Comparison of ENCODE assay signal across 9 cellular contexts in the genomic region with DNA sequence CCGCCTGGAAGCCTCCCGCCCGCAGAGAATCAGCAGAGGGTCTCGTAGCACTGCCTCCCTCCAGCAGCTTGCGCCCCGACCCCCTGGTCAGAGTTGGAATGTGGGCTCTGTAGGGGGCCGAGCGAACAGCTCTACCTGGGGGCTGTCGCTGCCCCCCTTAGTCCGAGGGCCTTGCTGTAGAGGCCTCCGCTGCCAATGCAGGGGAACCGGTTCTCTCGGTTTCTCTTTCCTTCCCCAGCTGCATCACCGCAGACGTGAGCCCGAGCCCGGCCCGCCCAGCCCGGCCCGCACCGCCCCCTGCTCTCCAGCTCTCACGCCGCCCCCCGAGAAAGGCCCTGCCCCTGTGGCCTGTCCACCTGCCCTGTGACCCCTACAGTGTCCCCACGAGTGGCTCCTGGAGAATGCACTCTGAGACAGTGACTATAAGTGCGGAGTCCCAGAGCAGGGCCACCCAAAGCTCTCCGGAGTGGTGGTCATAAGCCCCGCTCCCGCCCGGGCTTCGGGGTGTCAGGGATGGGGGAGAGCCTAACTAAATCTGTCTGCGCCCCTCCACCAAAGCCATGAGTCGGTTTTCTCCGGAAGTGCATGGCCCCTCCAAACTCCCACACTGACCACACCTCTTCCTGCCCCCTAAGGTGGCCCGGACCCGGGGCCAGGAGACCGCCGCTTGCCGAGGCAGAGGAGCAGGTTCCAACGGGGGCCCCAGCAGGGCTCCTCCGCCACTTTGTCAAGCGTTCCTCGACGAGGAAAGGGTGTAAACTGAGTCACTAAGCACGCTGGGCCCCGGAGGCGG. TPM values are rescaled to one million over a fixed set of nuclear protein-coding genes. Genes with fewer than 3 reads are reported as not detected.
DNase-seq lines count a peak whose midpoint lies in the region; ATAC-seq, FAIRE-seq and TF ChIP-seq lines count a peak whose summit lies in the region.
"Had no signal": no experiment of that assay in that cellular context is flagged by ENCODE, and none has a peak within 500 bp of the region (broad histone marks: within the 10 kb centered on the region; RNA-seq: fewer than 3 reads in every experiment).

No MANE protein-coding gene starts in this region.

- TF ChIP-seq CTCF in keratinocyte (optimal IDR thresholded peaks at IDR 0.05 in 1 of 3, IDR thresholded peaks at IDR 0.05 in 1 of 3, conservative IDR thresholded peaks at IDR 0.05 in 1 of 3; ENCODE audit: extremely low read depth in 1 of 3, insufficient read depth in 2 of 3, low read length in 3 of 3): no peak

- peak overlapping the region; percentile 76 for H3K4me3 Mint-ChIP-seq in activated T-cell treated with anti-CD3 and anti-CD28 coated beads, Interleukin-2, amount 50 U/mL, for 4 hours

- H3K36me3 Mint-ChIP-seq in activated T-cell treated with anti-CD3 and anti-CD28 coated beads, Interleukin-2, amount 50 U/mL, for 4 hours (ENCODE audit: insufficient read depth): no peaks in the 10 kb centered on the region

- H3K27me3 ChIP-seq in adipocyte (replicated peaks; ENCODE audit: control insufficient read depth, insufficient read depth, low read length): peaks cover 4% of the 10 kb centered on the region
- H3K27me3 ChIP-seq in keratinocyte (ENCODE audit: control insufficient read depth, extremely low read depth, insufficient read depth, low read length): peaks cover 12% of the 10 kb centered on the region

- peak overlapping the region; percentile 89 for H3K4me2 ChIP-seq in keratinocyte (ENCODE audit: control insufficient read depth, extremely low read depth, insufficient read depth, low read depth, low read length)

- H3K27ac ChIP-seq in keratinocyte (ENCODE audit: control insufficient read depth, insufficient read depth, low read length): peak overlapping the region; percentile 61

- H3K79me2 ChIP-seq in keratinocyte (ENCODE audit: control insufficient read depth, insufficient read depth, low read length): no peaks in the 10 kb centered on the region

- no peak for DNase-seq in activated T-cell treated with anti-CD3 and anti-CD28 coated beads, Interleukin-2, amount 50 U/mL, for 4 hours
- DNase-seq in activated T-cell treated with anti-CD3 and anti-CD28 coated beads for 4 hours (no peak), adipocyte (ENCODE audit: low read depth) (peak; percentile 50), keratinocyte (ENCODE audit: low read depth, low spot score) (no peak), DMS79 treated with DMSO at 0.1 percent for 48 hours (lab: John Stamatoyannopoulos, UW) (no peak)
- peak; percentile 29 for DNase-seq in stimulated activated naive CD4-positive, alpha-beta T cell treated with Interleukin-2 at 50 U/mL for 16 hours (lab: John Stamatoyannopoulos, UW)

- dilution Hi-C loops in keratinocyte (cut with MboI; ENCODE audit: extremely low pct_ligation_motif_present, low sequenced_read_pairs): no loop called here

- H3K36me3 ChIP-seq in adipocyte (ENCODE audit: control insufficient read depth, insufficient read depth, low read length, severe bottlenecking) (peaks cover 7% of the 10 kb centered on the region), keratinocyte (ENCODE audit: control insufficient read depth in 2 of 2, extremely low read depth in 1 of 2, insufficient read depth in 2 of 2, low read length in 2 of 2) (peaks cover 2 to 5% of the 10 kb centered on the region in 2 experiments)

- H3K9me3 ChIP-seq in adipocyte (ENCODE audit: control insufficient read depth, low read length): no peaks in the 10 kb centered on the region
- H3K9me3 ChIP-seq in keratinocyte (ENCODE audit: control insufficient read depth, low read depth, low read length): no peaks in the 10 kb centered on the region

- H3K9me1 ChIP-seq in keratinocyte (ENCODE audit: control insufficient read depth, extremely low read depth, insufficient read depth, low read length): no peaks in the 10 kb centered on the region

- H3K9ac ChIP-seq in adipocyte (ENCODE audit: low read length) (no peak overlapping the region), keratinocyte (ENCODE audit: control insufficient read depth, extremely low read depth, insufficient read depth, low read length) (peak overlapping the region; percentile 79)

- H3K9me3 Mint-ChIP-seq in activated T-cell treated with anti-CD3 and anti-CD28 coated beads, Interleukin-2, amount 50 U/mL, for 4 hours: no peaks in the 10 kb centered on the region

- H3K4me1 Mint-ChIP-seq in activated T-cell treated with anti-CD3 and anti-CD28 coated beads, Interleukin-2, amount 50 U/mL, for 4 hours (ENCODE audit: low read depth): peaks cover 23% of the 10 kb centered on the region

- no peaks in the 10 kb centered on the region for H3K27me3 Mint-ChIP-seq in activated T-cell treated with anti-CD3 and anti-CD28 coated beads, Interleukin-2, amount 50 U/mL, for 4 hours (ENCODE audit: low read depth)

- ATAC-seq in activated T-cell treated with anti-CD3 and anti-CD28 coated beads, Interleukin-2, amount 50 U/mL, for 4 hours: peak; percentile 39 to 47
- ATAC-seq in HG03460 (IDR thresholded peaks at IDR 0.05; ENCODE audit: unreplicated experiment): peak; percentile 20
- ATAC-seq in GM21515 (IDR thresholded peaks at IDR 0.05; ENCODE audit: unreplicated experiment): no peak

- H4K20me1 ChIP-seq in keratinocyte (ENCODE audit: control insufficient read depth, extremely low read depth, insufficient read depth, low read length): no peaks in the 10 kb centered on the region

- H3K4me3 ChIP-seq in adipocyte (ENCODE audit: low read length): peak overlapping the region; percentile 78
- peak overlapping the region; percentile 64 to 78 (median 74) for H3K4me3 ChIP-seq in keratinocyte (ENCODE audit: control insufficient read depth in 2 of 3, extremely low read depth in 1 of 3, insufficient read depth in 2 of 3, low read depth in 1 of 3, low read length in 3 of 3)

- FAIRE-seq in keratinocyte (lab: Jason Lieb, UNC): no peak
- FAIRE-seq: endometrium had no signal

- peaks cover 14% of the 10 kb centered on the region for H3K4me1 ChIP-seq in adipocyte (ENCODE audit: control insufficient read depth, insufficient read depth, low read length)
- H3K4me1 ChIP-seq in keratinocyte (ENCODE audit: control insufficient read depth, extremely low read depth, insufficient read depth, low read length): peaks cover 28% of the 10 kb centered on the region

- H2AFZ ChIP-seq in keratinocyte (ENCODE audit: control insufficient read depth, low read length): peak overlapping the region; percentile 40

RNA-seq across cellular contexts. Expression of a gene that starts 1.7 kb away (rescaled TPM):
- 10 to 100 TPM; 39.8 to 46.0 (median 44.2) TPM for total RNA-seq in activated T-cell treated with anti-CD3 and anti-CD28 coated beads, Interleukin-2, amount 50 U/mL, for 4 hours
- polyA plus RNA-seq in keratinocyte: 13.2 to 37.4 TPM (median 14.4 TPM) in 3 replicates
- polyA plus RNA-seq in keratinocyte (2011; ENCODE audit: low read depth): 13.8 TPM
- 9.9 and 18.5 TPM in 2 replicates for polyA plus RNA-seq in keratinocyte (2011; cell fraction: cytosol; rRNA removed)
- 70.1 and 88.7 TPM in 2 replicates for polyA plus RNA-seq in keratinocyte (2011; cell fraction: nucleus; rRNA removed)
- 16.6 and 34.7 TPM in 2 replicates for polyA plus RNA-seq in keratinocyte (2012; ENCODE audit: low replicate concordance)
- polyA minus RNA-seq in keratinocyte: 16.5 to 25.6 TPM (median 18.3 TPM) in 3 replicates
- polyA minus RNA-seq in keratinocyte (2011; cell fraction: cytosol; rRNA and poly(A)+ RNA removed): 21.3 TPM
- 47.1 and 62.7 TPM in 2 replicates for polyA minus RNA-seq in keratinocyte (2011; cell fraction: nucleus; rRNA and poly(A)+ RNA removed)

RNA-seq across cellular contexts. Expression of a gene that starts 59.6 kb away (rescaled TPM):
- 10 to 100 TPM; 26.2 to 32.4 (median 28.6) TPM for total RNA-seq in activated T-cell treated with anti-CD3 and anti-CD28 coated beads, Interleukin-2, amount 50 U/mL, for 4 hours
- polyA plus RNA-seq in keratinocyte: 30.1 to 69.1 TPM (median 33.0 TPM) in 3 replicates
- 44.7 TPM for polyA plus RNA-seq in keratinocyte (2011; ENCODE audit: low read depth)
- 27.7 and 39.6 TPM in 2 replicates for polyA plus RNA-seq in keratinocyte (2011; cell fraction: cytosol; rRNA removed)
- 92.2 and 104 TPM in 2 replicates for polyA plus RNA-seq in keratinocyte (2011; cell fraction: nucleus; rRNA removed)
- polyA plus RNA-seq in keratinocyte (2012; ENCODE audit: low replicate concordance): 41.2 and 60.6 TPM in 2 replicates
- 137 to 318 TPM (median 188 TPM) in 3 replicates for polyA minus RNA-seq in keratinocyte
- 136 TPM for polyA minus RNA-seq in keratinocyte (2011; cell fraction: cytosol; rRNA and poly(A)+ RNA removed)
- polyA minus RNA-seq in keratinocyte (2011; cell fraction: nucleus; rRNA and poly(A)+ RNA removed): 92.9 and 125 TPM in 2 replicates

Comparison
In these comparisons a context has a peak if more than half of its experiments do, and no peak if none do; other contexts are left out.
1. DNase-seq: peak in adipocyte (single experiment) and stimulated activated naive CD4-positive, alpha-beta T cell treated with Interleukin-2 at 50 U/mL for 16 hours (single experiment); none in activated T-cell treated with anti-CD3 and anti-CD28 coated beads, Interleukin-2, amount 50 U/mL, for 4 hours (single experiment), activated T-cell treated with anti-CD3 and anti-CD28 coated beads for 4 hours (single experiment), keratinocyte (single experiment) and DMS79 treated with DMSO at 0.1 percent for 48 hours (single experiment).